8 cellular contexts compared by ENCODE assay signal in genomic region chr12:95547522-95548055, GRCh38. TPM values are rescaled to one million over a fixed set of nuclear protein-coding genes. Genes with fewer than 3 reads are reported as not detected.
DNase-seq lines count a peak whose midpoint lies in the region; ATAC-seq and TF ChIP-seq lines count a peak whose summit lies in the region.

No MANE protein-coding gene starts in this region.

- ATAC-seq in GM18909 (IDR thresholded peaks at IDR 0.05; ENCODE audit: poor library complexity, unreplicated experiment), result no peak

- no peak for DNase-seq in A673 (ENCODE audit: low spot score)
- DNase-seq in HL-60 (ENCODE audit: low read depth in 1 of 2, low spot score in 1 of 2), result no peak
- no peak for DNase-seq in colonic mucosa
- DNase-seq in Caco-2, result no peak
- DNase-seq in COLO668 (lab: John Stamatoyannopoulos, UW; ENCODE audit: unreplicated experiment), result no peak
- no peak for DNase-seq in NCI-H510A (lab: John Stamatoyannopoulos, UW)

- no peaks in the 10 kb centered on the region for H3K27me3 Mint-ChIP-seq in Caco-2 (ENCODE audit: insufficient read depth, unreplicated experiment)

- POLR2A ChIA-PET in A673 (lab: Charles Lee; ENCODE audit: low non-redundant PET) (no interaction called here), Caco-2 (lab: Charles Lee) (no interaction called here)

- no peak overlapping the region for H3K9ac ChIP-seq in colonic mucosa (ENCODE audit: low read depth in 2 of 2, low read length in 2 of 2)

- no peaks in the 10 kb centered on the region for H3K9me3 Mint-ChIP-seq in Caco-2 (ENCODE audit: unreplicated experiment)

- H3K27ac Mint-ChIP-seq in Caco-2 (ENCODE audit: unreplicated experiment), result no peak overlapping the region

- no peaks in the 10 kb centered on the region for H3K36me3 ChIP-seq in A673 (ENCODE audit: insufficient read depth, low read length, poor library complexity, severe bottlenecking)
- no peaks in the 10 kb centered on the region for H3K36me3 ChIP-seq in colonic mucosa
- no peaks in the 10 kb centered on the region for H3K36me3 ChIP-seq in Caco-2 (ENCODE audit: control insufficient read depth, insufficient read depth, low read length)

- BruUV-seq in A673 (replicated peaks; lab: Mats Ljungman, UMichigan) (TSS peak; percentile 66), Caco-2 (replicated peaks; lab: Mats Ljungman, UMichigan) (no TSS peak)

- H3K4me1 ChIP-seq in A673 (ENCODE audit: insufficient read depth, low read length, poor library complexity, severe bottlenecking) (peaks cover 29% of the 10 kb centered on the region), colonic mucosa (no peaks in the 10 kb centered on the region), mononuclear cell (ENCODE audit: insufficient read depth, low read length) (peaks cover 10% of the 10 kb centered on the region), Caco-2 (no peaks in the 10 kb centered on the region)

- no peak for TF ChIP-seq CTCF in A673 (conservative IDR thresholded peaks at IDR 0.05; ENCODE audit: low read depth, low read length)
- TF ChIP-seq CTCF in HL-60 (IDR thresholded peaks at IDR 0.05; ENCODE audit: insufficient read depth, low read length), result no peak
- TF ChIP-seq CTCF in colonic mucosa (IDR thresholded peaks at IDR 0.05), result no peak
- TF ChIP-seq CTCF in Caco-2 (IDR thresholded peaks at IDR 0.05; ENCODE audit: insufficient read depth in 1 of 2, low read depth in 1 of 2, low read length in 1 of 2, severe bottlenecking in 1 of 2, unreplicated experiment in 1 of 2), result no peak

- H3K36me3 Mint-ChIP-seq in Caco-2 (ENCODE audit: insufficient read depth, unreplicated experiment), result no peaks in the 10 kb centered on the region

- H3K27ac ChIP-seq in A673 (ENCODE audit: low read depth, low read length, poor library complexity, severe bottlenecking) (peak overlapping the region; percentile 79), HL-60 (replicated peaks) (no peak overlapping the region), colonic mucosa (no peak overlapping the region)

- H3K4me1 Mint-ChIP-seq in Caco-2 (ENCODE audit: low read depth, unreplicated experiment), result peaks cover 6% of the 10 kb centered on the region

- intact Hi-C loops in A673 (cut with micrococcal nuclease; ENCODE audit: unreplicated experiment) (no loop called here), colonic mucosa (cut with DNase I) (no loop called here), Caco-2 (cut with micrococcal nuclease; ENCODE audit: unreplicated experiment) (no loop called here)

- no peak overlapping the region for H3K4me3 Mint-ChIP-seq in Caco-2 (ENCODE audit: unreplicated experiment)

- CTCF ChIA-PET in A673 (lab: Charles Lee) (no interaction called here), Caco-2 (lab: Charles Lee) (no interaction called here)

- H3K4me3 ChIP-seq in A673 (ENCODE audit: low read depth, low read length, poor library complexity, severe bottlenecking) (peak overlapping the region; percentile 89), HL-60 (replicated peaks; ENCODE audit: insufficient read depth, low read length) (peak overlapping the region; percentile 85; the same call in 1 of the 2 replicates), colonic mucosa (peak overlapping the region; percentile 57), mononuclear cell (ENCODE audit: low read length) (peak overlapping the region; percentile 52), Caco-2 (ENCODE audit: low read depth, low read length) (no peak overlapping the region)

- H3K27me3 ChIP-seq in A673 (replicated peaks; ENCODE audit: insufficient read depth, low read depth, low read length, poor library complexity), result no peaks in the 10 kb centered on the region
- peaks cover 11% of the 10 kb centered on the region for H3K27me3 ChIP-seq in HL-60 (ENCODE audit: insufficient read depth, poor library complexity, severe bottlenecking)
- H3K27me3 ChIP-seq in colonic mucosa, result peaks cover 17% of the 10 kb centered on the region
- peaks cover 46% of the 10 kb centered on the region for H3K27me3 ChIP-seq in mononuclear cell (ENCODE audit: insufficient read depth, low read length)
- H3K27me3 ChIP-seq in Caco-2 (replicated peaks; ENCODE audit: control insufficient read depth, insufficient read depth, low read length), result no peaks in the 10 kb centered on the region

- H3K9me3 ChIP-seq in A673 (ENCODE audit: low read depth, low read length, poor library complexity, severe bottlenecking) (peaks cover 5% of the 10 kb centered on the region), colonic mucosa (no peaks in the 10 kb centered on the region), mononuclear cell (ENCODE audit: low read depth, low read length) (no peaks in the 10 kb centered on the region), Caco-2 (peaks cover 8% of the 10 kb centered on the region; the same call in 1 of the 2 replicates)

RNA-seq across cellular contexts. Expression of gene USP44, which starts 3.7 kb away (rescaled TPM):
- total RNA-seq in A673 (2021) (6.9 and 7.1 TPM in 2 replicates), colonic mucosa (under 1 TPM; 0.22 to 0.80 TPM), mononuclear cell (6.3 TPM), Caco-2 (2022) (0.14 and 0.19 TPM in 2 replicates)
